Comparison of ENCODE assay signal across 20 cellular contexts in the genomic region with DNA sequence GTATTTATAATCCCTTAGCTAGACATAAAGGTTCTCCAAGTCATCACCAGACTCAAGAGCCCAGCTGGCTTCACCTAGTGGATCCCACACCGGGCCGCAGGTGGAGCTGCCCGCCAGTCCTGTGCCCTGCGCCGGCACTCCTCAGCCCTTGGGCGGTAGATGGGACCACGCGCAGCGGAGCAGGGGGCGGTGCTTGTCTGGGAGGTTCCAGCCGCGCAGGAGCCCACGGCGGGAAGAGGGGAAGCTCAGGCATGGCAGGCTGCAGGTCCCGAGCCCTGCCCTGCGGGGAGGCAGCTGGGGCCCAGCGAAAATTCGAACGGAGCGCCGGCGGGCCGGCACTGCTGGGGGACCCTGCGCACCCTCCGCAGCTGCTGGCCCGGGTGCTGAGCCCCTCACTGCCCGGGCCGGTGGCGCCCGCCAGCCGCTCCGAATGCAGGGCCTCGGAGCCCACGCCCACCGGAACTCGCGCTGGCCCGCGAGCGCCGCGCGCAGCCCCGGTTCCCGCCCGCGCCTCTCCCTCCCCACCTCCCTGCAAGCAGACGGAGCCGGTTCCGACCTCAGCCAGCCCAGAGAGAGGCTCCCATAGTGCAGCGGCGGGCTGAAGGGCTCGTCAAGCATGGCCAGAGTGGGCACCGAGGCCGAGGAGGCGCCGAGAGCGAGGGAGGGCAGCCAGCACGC.
DNase-seq lines count a peak whose midpoint lies in the region; ATAC-seq, FAIRE-seq and TF ChIP-seq lines count a peak whose summit lies in the region.
"Had no signal": no experiment of that assay in that cellular context is flagged by ENCODE, and none has a peak within 500 bp of the region (broad histone marks: within the 10 kb centered on the region; RNA-seq: fewer than 3 reads in every experiment).

No MANE protein-coding gene starts in this region.

- peaks cover 10% of the 10 kb centered on the region for H3K9me3 Mint-ChIP-seq in GM23338

- DNase-seq in activated CD8-positive, alpha-beta memory T cell treated with anti-CD3 and anti-CD28 coated beads, Interleukin-2, amount 50 U/mL, for 4 hours: peak; percentile 9
- DNase-seq in activated CD8-positive, alpha-beta memory T cell treated with anti-CD3 and anti-CD28 coated beads for 24 hours: no peak
- no peak for DNase-seq in GM23338 (ENCODE audit: low spot score)
- DNase-seq in H1 (ENCODE audit: low read depth in 1 of 2, low spot score in 2 of 2): no peak
- DNase-seq in sciatic nerve (ENCODE audit: low spot score): peak; percentile 43
- DNase-seq in T-helper 1 cell: no peak
- DNase-seq: NCI-H1048, NCI-H1417, NCI-H1694, NCI-H2029 treated with DMSO at 0.1 percent for 48 hours, NCI-H774, Right ventricle myocardium superior, RPMI8226 had no signal

- H3K4me3 ChIP-seq in GM23338: no peak overlapping the region
- no peak overlapping the region for H3K4me3 ChIP-seq in H1 (ENCODE audit: extremely low read depth in 1 of 4, insufficient read depth in 2 of 4, low read depth in 3 of 4, low read length in 4 of 4)
- H3K4me3 ChIP-seq: SJSA1 had no signal

- no peak overlapping the region for H2BK120ac ChIP-seq in H1 (replicated peaks; ENCODE audit: low read depth, low read length)

- peaks cover 0 to 7% of the 10 kb centered on the region in 2 experiments; a peak in 1 of 4 replicates for H3K9me3 ChIP-seq in H1 (ENCODE audit: insufficient read depth in 2 of 2, low read depth in 1 of 2, low read length in 1 of 2)
- H3K9me3 ChIP-seq: SJSA1 had no signal

- H3K27ac ChIP-seq in GM23338 (ENCODE audit: low read depth): no peak overlapping the region
- no peak overlapping the region for H3K27ac ChIP-seq in H1 (ENCODE audit: low read depth, low read length)
- H3K27ac ChIP-seq: HL-60, SJSA1 had no signal

- H3K36me3 Mint-ChIP-seq in GM23338 (ENCODE audit: low read depth): no peaks in the 10 kb centered on the region
- H3K36me3 Mint-ChIP-seq: IgD-negative memory B cell had no signal

- H3K79me1 ChIP-seq in H1 (ENCODE audit: low read depth, low read length): no peaks in the 10 kb centered on the region

- peaks cover 2% of the 10 kb centered on the region for H3K27me3 Mint-ChIP-seq in GM23338 (ENCODE audit: insufficient read depth, low read depth, poor library complexity)
- H3K27me3 Mint-ChIP-seq: IgD-negative memory B cell had no signal

- 97% methylated on average over 24 of the region's 59 CpGs; no CpG with 5 or more reads in 1 of the 2 experiments for WGBS in H1 (ENCODE audit: extremely low coverage in 1 of 2, insufficient coverage in 1 of 2, insufficient read length in 1 of 2, insufficient replicate concordance in 2 of 2, low coverage in 1 of 2, low lambda C conversion rate in 2 of 2, missing lambda C conversion rate in 1 of 2), 2 experiments

- H3K27me3 ChIP-seq in GM23338 (ENCODE audit: insufficient read depth): no peaks in the 10 kb centered on the region
- no peaks in the 10 kb centered on the region for H3K27me3 ChIP-seq in H1 (replicated peaks in 1 of 4; ENCODE audit: control insufficient read depth in 3 of 4, extremely low read depth in 1 of 4, insufficient read depth in 3 of 4, low read length in 3 of 4)
- H3K27me3 ChIP-seq: SJSA1 had no signal

- intact Hi-C loops in sciatic nerve (cut with DNase I): no loop called here

- ATAC-seq in GM23338 (no peak), sciatic nerve (no peak), GM21390 (IDR thresholded peaks at IDR 0.05; ENCODE audit: unreplicated experiment) (no peak), HG03095 (IDR thresholded peaks at IDR 0.05; ENCODE audit: unreplicated experiment) (no peak)
- ATAC-seq: HCT116 had no signal

- no peak overlapping the region for H3K9ac ChIP-seq in H1 (replicated peaks in 1 of 4; ENCODE audit: extremely low read depth in 1 of 4, low read depth in 3 of 4, low read length in 3 of 4)

- no peak overlapping the region for H3K18ac ChIP-seq in H1 (ENCODE audit: extremely low read depth, low read length)

- H3K36me3 ChIP-seq in GM23338 (ENCODE audit: insufficient read depth) (no peaks in the 10 kb centered on the region), H1 (ENCODE audit: control insufficient read depth in 2 of 4, insufficient read depth in 4 of 4, low read length in 3 of 4) (no peaks in the 10 kb centered on the region)
- H3K36me3 ChIP-seq: SJSA1 had no signal

- no peak for TF ChIP-seq POLR2A in H1 (IDR thresholded peaks at IDR 0.05; ENCODE audit: control extremely low read depth in 1 of 2, low read depth in 2 of 2, low read length in 2 of 2)

- no peak overlapping the region for H3K23ac ChIP-seq in H1 (ENCODE audit: insufficient read length)

- H2AK5ac ChIP-seq in H1 (ENCODE audit: low read depth, low read length): no peak overlapping the region

- POLR2A ChIA-PET in H1 (lab: Charles Lee; ENCODE audit: partially characterized antibody): no interaction called here

- no peak overlapping the region for H4K5ac ChIP-seq in H1 (ENCODE audit: insufficient read length, low read depth, low read length)

- H2BK15ac ChIP-seq in H1 (ENCODE audit: low read length): no peak overlapping the region

- H3K4ac ChIP-seq in H1 (replicated peaks; ENCODE audit: insufficient read length, low read depth, low read length): no peak overlapping the region

- H4K8ac ChIP-seq in H1 (ENCODE audit: extremely low read depth, insufficient read depth, low read length): no peak overlapping the region

- FAIRE-seq in H1 (lab: Jason Lieb, UNC): no peak
- FAIRE-seq: GM18507 had no signal

- TF ChIP-seq CTCF in GM23338 (conservative IDR thresholded peaks at IDR 0.05; ENCODE audit: low read depth in 2 of 2) (no peak), H1 (IDR thresholded peaks at IDR 0.05; ENCODE audit: control extremely low read depth in 1 of 3, insufficient read depth in 1 of 3, low read depth in 1 of 3, low read length in 3 of 3) (no peak)

- TF ChIP-seq RAD21 in H1 (IDR thresholded peaks at IDR 0.05 in 1 of 2, conservative IDR thresholded peaks at IDR 0.05 in 1 of 2; ENCODE audit: low read depth in 2 of 2, low read length in 2 of 2): no peak

- H2BK5ac ChIP-seq in H1 (ENCODE audit: low read depth, low read length): no peak overlapping the region

- no peak overlapping the region for H3K56ac ChIP-seq in H1 (replicated peaks; ENCODE audit: insufficient read length, low read depth, low read length)

- peaks cover 3% of the 10 kb centered on the region; the same call in 1 of the 2 replicates for H3K9me2 ChIP-seq in GM23338 (ENCODE audit: insufficient read depth)

- H3K4me3 Mint-ChIP-seq in GM23338: no peak overlapping the region
- H3K4me3 Mint-ChIP-seq: IgD-negative memory B cell had no signal

- H3K4me1 ChIP-seq in GM23338 (ENCODE audit: insufficient read depth): no peaks in the 10 kb centered on the region
- H3K4me1 ChIP-seq in H1 (replicated peaks in 1 of 4; ENCODE audit: control insufficient read depth in 3 of 4, insufficient read depth in 4 of 4, low read length in 3 of 4): no peaks in the 10 kb centered on the region
- H3K4me1 ChIP-seq: SJSA1 had no signal

- H2BK12ac ChIP-seq in H1 (ENCODE audit: low read depth, low read length): no peak overlapping the region

- H3K14ac ChIP-seq in H1 (ENCODE audit: insufficient read length): no peak overlapping the region

- no peak overlapping the region for H3K4me2 ChIP-seq in GM23338
- H3K4me2 ChIP-seq in H1 (ENCODE audit: insufficient read depth in 1 of 2, low read depth in 2 of 2, low read length in 2 of 2): no peak overlapping the region

- no peak overlapping the region for H3K27ac Mint-ChIP-seq in GM23338
- H3K27ac Mint-ChIP-seq: IgD-negative memory B cell had no signal

- no peaks in the 10 kb centered on the region for H3K4me1 Mint-ChIP-seq in GM23338
- H3K4me1 Mint-ChIP-seq: IgD-negative memory B cell had no signal

- H3K23me2 ChIP-seq in H1 (ENCODE audit: low read depth, low read length): no peaks in the 10 kb centered on the region

- H4K91ac ChIP-seq in H1 (replicated peaks; ENCODE audit: insufficient read length, low read length): no peak overlapping the region

- 0 out of 2 replicates have a peak overlapping the region, but pooled peaks have one; percentile 23 for H2AFZ ChIP-seq in GM23338
- H2AFZ ChIP-seq in H1 (ENCODE audit: low read length): 0 out of 2 replicates have a peak overlapping the region, but pooled peaks have one; percentile 31

- TF ChIP-seq EP300 in H1 (IDR thresholded peaks at IDR 0.05; ENCODE audit: borderline replicate concordance in 1 of 2, low read depth in 2 of 2, low read length in 2 of 2): no peak

- CTCF ChIA-PET in H1 (lab: Charles Lee; ENCODE audit: partially characterized antibody): interaction anchor here (0.8 to 1.5 kb wide), 4 partner anchors 12 to 155 kb away, joined by 3 to 5 read pairs (median 4); no protein-coding TSS in a partner anchor

- H2BK20ac ChIP-seq in H1 (ENCODE audit: low read length): no peak overlapping the region

- H3K79me2 ChIP-seq in GM23338 (replicated peaks; ENCODE audit: insufficient read depth): no peaks in the 10 kb centered on the region
- H3K79me2 ChIP-seq in H1 (ENCODE audit: control insufficient read depth in 1 of 2, insufficient read depth in 2 of 2, low read length in 2 of 2): no peaks in the 10 kb centered on the region

- H4K20me1 ChIP-seq in GM23338 (replicated peaks; ENCODE audit: insufficient read depth) (no peaks in the 10 kb centered on the region), H1 (replicated peaks in 1 of 2; ENCODE audit: control insufficient read depth in 1 of 2, insufficient read depth in 2 of 2, low read length in 2 of 2) (no peaks in the 10 kb centered on the region)

- H3F3A ChIP-seq in GM23338 (replicated peaks; ENCODE audit: low read depth): no peaks in the 10 kb centered on the region

TF ChIP-seq in GM23338, 12 proteins besides CTCF, POLR2A, EP300 and RAD21 (continues in another document):
- TF ChIP-seq JUNB (IDR thresholded peaks at IDR 0.05; ENCODE audit: unreplicated experiment): no peak
- TF ChIP-seq, protein P1, sequence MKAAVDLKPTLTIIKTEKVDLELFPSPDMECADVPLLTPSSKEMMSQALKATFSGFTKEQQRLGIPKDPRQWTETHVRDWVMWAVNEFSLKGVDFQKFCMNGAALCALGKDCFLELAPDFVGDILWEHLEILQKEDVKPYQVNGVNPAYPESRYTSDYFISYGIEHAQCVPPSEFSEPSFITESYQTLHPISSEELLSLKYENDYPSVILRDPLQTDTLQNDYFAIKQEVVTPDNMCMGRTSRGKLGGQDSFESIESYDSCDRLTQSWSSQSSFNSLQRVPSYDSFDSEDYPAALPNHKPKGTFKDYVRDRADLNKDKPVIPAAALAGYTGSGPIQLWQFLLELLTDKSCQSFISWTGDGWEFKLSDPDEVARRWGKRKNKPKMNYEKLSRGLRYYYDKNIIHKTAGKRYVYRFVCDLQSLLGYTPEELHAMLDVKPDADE (IDR thresholded peaks at IDR 0.05): no peak

TF ChIP-seq in H1, 55 proteins besides CTCF, POLR2A, EP300 and RAD21 (continues in another document):
- TF ChIP-seq NANOG (IDR thresholded peaks at IDR 0.05; ENCODE audit: insufficient read depth, low read depth, low read length, poor library complexity, severe bottlenecking): no peak
- TF ChIP-seq TBP (IDR thresholded peaks at IDR 0.05; ENCODE audit: low read depth, low read length): no peak
- TF ChIP-seq, protein P2, sequence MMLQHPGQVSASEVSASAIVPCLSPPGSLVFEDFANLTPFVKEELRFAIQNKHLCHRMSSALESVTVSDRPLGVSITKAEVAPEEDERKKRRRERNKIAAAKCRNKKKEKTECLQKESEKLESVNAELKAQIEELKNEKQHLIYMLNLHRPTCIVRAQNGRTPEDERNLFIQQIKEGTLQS (IDR thresholded peaks at IDR 0.05; ENCODE audit: insufficient read depth, low read depth, low read length): no peak
- TF ChIP-seq CBX5 (IDR thresholded peaks at IDR 0.05; ENCODE audit: low read depth, low read length): no peak

Comparison
In these comparisons a context has a peak if more than half of its experiments do, and no peak if none do; other contexts are left out.
1. DNase-seq: peak in activated CD8-positive, alpha-beta memory T cell treated with anti-CD3 and anti-CD28 coated beads, Interleukin-2, amount 50 U/mL, for 4 hours (single experiment) and sciatic nerve (single experiment); none in activated CD8-positive, alpha-beta memory T cell treated with anti-CD3 and anti-CD28 coated beads for 24 hours (single experiment), GM23338 (single experiment), H1 (0 of 2) and T-helper 1 cell (0 of 5).